Comparison of ENCODE assay signal across 9 cellular contexts in genomic region chr12:104738371-104738710, GRCh38.
DNase-seq lines count a peak whose midpoint lies in the region; ATAC-seq and TF ChIP-seq lines count a peak whose summit lies in the region.
"Had no signal": no experiment of that assay in that cellular context is flagged by ENCODE, and none has a peak within 500 bp of the region (broad histone marks: within the 10 kb centered on the region; RNA-seq: fewer than 3 reads in every experiment).

No MANE protein-coding gene starts in this region.

- no peak overlapping the region for H3K27ac ChIP-seq in CD4-positive, alpha-beta T cell (ENCODE audit: low read depth, low read length)
- H3K27ac ChIP-seq in HEK293 (ENCODE audit: extremely low read depth, low read depth, low read length) (no peak overlapping the region), ascending aorta (peak overlapping the region; percentile 17 to 41), left ventricle myocardium inferior (replicated peaks) (no peak overlapping the region)

- peaks cover 73% of the 10 kb centered on the region for H3K4me1 Mint-ChIP-seq in CD4-positive, alpha-beta T cell (ENCODE audit: low read depth)
- H3K4me1 Mint-ChIP-seq in naive thymus-derived CD8-positive, alpha-beta T cell = peaks cover 40 to 92% (median 78%) of the 10 kb centered on the region in 4 donors

- no peaks in the 10 kb centered on the region for H3K27me3 Mint-ChIP-seq in CD4-positive, alpha-beta T cell
- H3K27me3 Mint-ChIP-seq in naive thymus-derived CD8-positive, alpha-beta T cell = no peaks in the 10 kb centered on the region

- H3K9me3 ChIP-seq in CD4-positive, alpha-beta T cell (ENCODE audit: control insufficient read depth, low read length) = no peaks in the 10 kb centered on the region
- H3K9me3 ChIP-seq in HEK293 (ENCODE audit: control insufficient read depth, insufficient read depth, low read depth, low read length) (no peaks in the 10 kb centered on the region), ascending aorta (no peaks in the 10 kb centered on the region), left ventricle myocardium inferior (replicated peaks) (no peaks in the 10 kb centered on the region)

- DNase-seq in CD4-positive, alpha-beta T cell = no peak
- DNase-seq in ascending aorta (ENCODE audit: low spot score in 2 of 2) (no peak), H7 (no peak), T-helper 9 cell (no peak), left ventricle myocardium inferior (no peak), NCI-H1694 treated with DMSO at 0.1 percent for 48 hours (lab: John Stamatoyannopoulos, UW) (no peak)
- DNase-seq in naive thymus-derived CD8-positive, alpha-beta T cell = no peak
- DNase-seq: PC-3 had no signal

- TF ChIP-seq CTCF in CD4-positive, alpha-beta T cell (IDR thresholded peaks at IDR 0.05) = no peak
- TF ChIP-seq CTCF in HEK293 (tag by site-specific recombination; IDR thresholded peaks at IDR 0.05) = no peak
- no peak for TF ChIP-seq CTCF in ascending aorta (IDR thresholded peaks at IDR 0.05)
- TF ChIP-seq CTCF in left ventricle myocardium inferior (IDR thresholded peaks at IDR 0.05; ENCODE audit: borderline replicate concordance) = no peak

- peak overlapping the region; percentile 16 for H3K4me3 Mint-ChIP-seq in CD4-positive, alpha-beta T cell
- peak overlapping the region in 3 of 10 donors; percentile 15 to 24 (median 20) for H3K4me3 Mint-ChIP-seq in naive thymus-derived CD8-positive, alpha-beta T cell

- peak overlapping the region; percentile 74 for H3K27ac Mint-ChIP-seq in CD4-positive, alpha-beta T cell
- H3K27ac Mint-ChIP-seq in naive thymus-derived CD8-positive, alpha-beta T cell = peak overlapping the region in 6 of 10 donors; percentile 42 to 84 (median 68)

- CTCF ChIA-PET in CD4-positive, alpha-beta T cell (lab: Charles Lee) = interaction anchor here (1.2 kb wide), 1 partner anchor 9 kb away, joined by 4 read pairs; no protein-coding TSS in a partner anchor
- CTCF ChIA-PET in HEK293 (lab: Yijun Ruan, JAX) = interaction anchor here (0.9 kb wide), 1 partner anchor 59 kb away, joined by 3 read pairs; no protein-coding TSS in a partner anchor

- no peaks in the 10 kb centered on the region for H3K4me1 ChIP-seq in HEK293 (ENCODE audit: control insufficient read depth, insufficient read depth, low read length)
- H3K4me1 ChIP-seq in ascending aorta = peaks cover 0 to 56% of the 10 kb centered on the region in 2 donors
- peaks cover 13% of the 10 kb centered on the region for H3K4me1 ChIP-seq in left ventricle myocardium inferior

- ATAC-seq in CD4-positive, alpha-beta T cell (ENCODE audit: poor library complexity) = no peak
- no peak for ATAC-seq in naive thymus-derived CD8-positive, alpha-beta T cell
- ATAC-seq: PC-3 had no signal

- no peaks in the 10 kb centered on the region for H3K36me3 Mint-ChIP-seq in CD4-positive, alpha-beta T cell (ENCODE audit: low read depth)
- H3K36me3 Mint-ChIP-seq in naive thymus-derived CD8-positive, alpha-beta T cell = peaks cover 0 to 5% (median 0%) of the 10 kb centered on the region in 3 donors

- H3K4me3 ChIP-seq in HEK293 (ENCODE audit: low read depth, low read length) (no peak overlapping the region), ascending aorta (no peak overlapping the region), H7 (ENCODE audit: insufficient read depth, low read depth, low read length) (no peak overlapping the region), left ventricle myocardium inferior (no peak overlapping the region)

- H3K36me3 ChIP-seq in HEK293 (ENCODE audit: control insufficient read depth in 2 of 2, insufficient read depth in 1 of 2, low read length in 2 of 2) (no peaks in the 10 kb centered on the region), ascending aorta (no peaks in the 10 kb centered on the region), H7 (replicated peaks; ENCODE audit: control insufficient read depth, insufficient read depth, low read length) (no peaks in the 10 kb centered on the region), left ventricle myocardium inferior (no peaks in the 10 kb centered on the region)

- no peaks in the 10 kb centered on the region for H3K9me3 Mint-ChIP-seq in CD4-positive, alpha-beta T cell
- H3K9me3 Mint-ChIP-seq in naive thymus-derived CD8-positive, alpha-beta T cell = no peaks in the 10 kb centered on the region

- POLR2A ChIA-PET in CD4-positive, alpha-beta T cell (lab: Charles Lee) = interaction anchor here (1.6 kb wide), 1 partner anchor 19 kb away, joined by 3 read pairs; no protein-coding TSS in a partner anchor
- POLR2A ChIA-PET in HEK293 (lab: Yijun Ruan, JAX) = no interaction called here
- POLR2A ChIA-PET in naive thymus-derived CD8-positive, alpha-beta T cell (lab: Charles Lee) = interaction anchor here (0.9 kb wide), 1 partner anchor 43 kb away, joined by 3 read pairs; no protein-coding TSS in a partner anchor

- intact Hi-C loops in CD4-positive, alpha-beta T cell (cut with DNase I, micrococcal nuclease) = no loop called here
- intact Hi-C loops in ascending aorta (cut with DNase I) (loop anchor here (5.0 to 10.0 kb wide), 2 partner anchors 139 to 316 kb away; no protein-coding TSS in a partner anchor), left ventricle myocardium inferior (cut with micrococcal nuclease) (no loop called here)

- H3K27me3 ChIP-seq in CD4-positive, alpha-beta T cell (ENCODE audit: control insufficient read depth, insufficient read depth, low read length) = no peaks in the 10 kb centered on the region
- H3K27me3 ChIP-seq in ascending aorta (no peaks in the 10 kb centered on the region), H7 (ENCODE audit: control insufficient read depth, insufficient read depth, low read length) (no peaks in the 10 kb centered on the region), left ventricle myocardium inferior (ENCODE audit: low read depth) (no peaks in the 10 kb centered on the region)

TF ChIP-seq in HEK293, 187 proteins besides CTCF, POLR2A, EP300 and RAD21:
- TF ChIP-seq KLF17 (tag by site-specific recombination; IDR thresholded peaks at IDR 0.05) (0 out of 2 replicates have a peak, but pooled peaks have one; percentile 41), KLF1 (tag by site-specific recombination; IDR thresholded peaks at IDR 0.05) (peak; percentile 46; the same call in 1 of the 2 replicates), WT1 (tag by site-specific recombination; IDR thresholded peaks at IDR 0.05) (0 out of 2 replicates have a peak, but pooled peaks have one; percentile 31), KLF9 (tag by site-specific recombination; IDR thresholded peaks at IDR 0.05; ENCODE audit: low read depth) (no peak)

Comparison
In these comparisons a context has a peak if more than half of its experiments do, and no peak if none do; other contexts are left out.
1. H3K27ac ChIP-seq: peak in ascending aorta (2 of 2); none in CD4-positive, alpha-beta T cell (single experiment), HEK293 (single experiment) and left ventricle myocardium inferior (single experiment).